14 cellular contexts compared by ENCODE assay signal in genomic region chr18:53991202-53991601, GRCh38.
A peak's percentile ranks its signal among the peaks of the same experiment; 100 is the strongest.
DNase-seq lines count a peak whose midpoint lies in the region; ATAC-seq and TF ChIP-seq lines count a peak whose summit lies in the region.
"Had no signal": no experiment of that assay in that cellular context is flagged by ENCODE, and none has a peak within 500 bp of the region (broad histone marks: within the 10 kb centered on the region; RNA-seq: fewer than 3 reads in every experiment).

No MANE protein-coding gene starts in this region.

- no peaks in the 10 kb centered on the region for H3K9me3 Mint-ChIP-seq in activated T-helper 1 cell treated with anti-CD3 and anti-CD28 coated beads, Interleukin-12 subunit alpha, Interleukin-12 subunit beta, Interleukin-2, Interleukin-4 antibody, amounts not matched to agents 30 ng/mL and 10 ng/mL and 1 ng/mL, durations not matched to agents 14 hours and 24 hours and 36 hours
- H3K9me3 Mint-ChIP-seq: activated CD4-positive, alpha-beta T cell treated with anti-CD3 and anti-CD28 coated beads, Interleukin-2, amount 10 ng/mL, durations not matched to agents 7 days and 5 days had no signal

- no peaks in the 10 kb centered on the region for H3K27me3 ChIP-seq in RWPE2 (ENCODE audit: insufficient read depth, poor library complexity, severe bottlenecking)

- H3K27ac Mint-ChIP-seq in activated T-helper 1 cell treated with anti-CD3 and anti-CD28 coated beads, Interleukin-12 subunit alpha, Interleukin-12 subunit beta, Interleukin-2, Interleukin-4 antibody, amounts not matched to agents 30 ng/mL and 10 ng/mL and 1 ng/mL, durations not matched to agents 14 hours and 24 hours and 36 hours: no peak overlapping the region
- H3K27ac Mint-ChIP-seq: activated CD4-positive, alpha-beta T cell treated with anti-CD3 and anti-CD28 coated beads, Interleukin-2, amount 10 ng/mL, durations not matched to agents 7 days and 5 days; activated T-cell treated with anti-CD3 and anti-CD28 coated beads, Interleukin-2, amount 50 U/mL, for 72 hours had no signal

- no peaks in the 10 kb centered on the region for H3K36me3 ChIP-seq in RWPE2 (ENCODE audit: low read depth)

- peak; percentile 23 for DNase-seq in GM04504 (ENCODE audit: low read depth)
- no peak for DNase-seq in RWPE2 (ENCODE audit: low spot score)
- peak; percentile 98 for DNase-seq in fibroblast of peridontal ligament (ENCODE audit: extremely low read depth)
- DNase-seq in sciatic nerve (ENCODE audit: low spot score): no peak
- no peak for DNase-seq in NCI-H1436 treated with DMSO at 0.1 percent for 48 hours (lab: John Stamatoyannopoulos, UW)
- DNase-seq in NCI-H1694 treated with DMSO at 0.1 percent for 48 hours (lab: John Stamatoyannopoulos, UW): no peak
- no peak for DNase-seq in activated T-helper 1 cell treated with anti-CD3 and anti-CD28 coated beads, Interleukin-12 subunit alpha, Interleukin-12 subunit beta, Interleukin-2, Interleukin-4 antibody, amounts not matched to agents 30 ng/mL and 10 ng/mL and 1 ng/mL, durations not matched to agents 14 hours and 24 hours and 36 hours (ENCODE audit: low spot score)
- DNase-seq: activated CD4-positive, alpha-beta T cell treated with anti-CD3 and anti-CD28 coated beads, Interleukin-2, amount 10 ng/mL, durations not matched to agents 7 days and 5 days; activated T-cell treated with anti-CD3 and anti-CD28 coated beads, Interleukin-2, amount 50 U/mL, for 72 hours; Caco-2; effector memory CD4-positive, alpha-beta T cell; NCI-H1105 treated with DMSO at 0.1 percent for 48 hours; T-helper 2 cell had no signal

- peaks cover 2% of the 10 kb centered on the region for H3K27me3 Mint-ChIP-seq in activated T-helper 1 cell treated with anti-CD3 and anti-CD28 coated beads, Interleukin-12 subunit alpha, Interleukin-12 subunit beta, Interleukin-2, Interleukin-4 antibody, amounts not matched to agents 30 ng/mL and 10 ng/mL and 1 ng/mL, durations not matched to agents 14 hours and 24 hours and 36 hours (ENCODE audit: insufficient read depth)
- H3K27me3 Mint-ChIP-seq: activated CD4-positive, alpha-beta T cell treated with anti-CD3 and anti-CD28 coated beads, Interleukin-2, amount 10 ng/mL, durations not matched to agents 7 days and 5 days had no signal

- no peaks in the 10 kb centered on the region for H3K36me3 Mint-ChIP-seq in activated T-helper 1 cell treated with anti-CD3 and anti-CD28 coated beads, Interleukin-12 subunit alpha, Interleukin-12 subunit beta, Interleukin-2, Interleukin-4 antibody, amounts not matched to agents 30 ng/mL and 10 ng/mL and 1 ng/mL, durations not matched to agents 14 hours and 24 hours and 36 hours (ENCODE audit: low read depth)

- no peak for TF ChIP-seq CTCF in RWPE2 (IDR thresholded peaks at IDR 0.05; ENCODE audit: poor library complexity, severe bottlenecking)

- H3K27ac ChIP-seq in RWPE2 (ENCODE audit: poor library complexity, severe bottlenecking): no peak overlapping the region

- H3K4me3 Mint-ChIP-seq in activated T-helper 1 cell treated with anti-CD3 and anti-CD28 coated beads, Interleukin-12 subunit alpha, Interleukin-12 subunit beta, Interleukin-2, Interleukin-4 antibody, amounts not matched to agents 30 ng/mL and 10 ng/mL and 1 ng/mL, durations not matched to agents 14 hours and 24 hours and 36 hours: no peak overlapping the region
- H3K4me3 Mint-ChIP-seq: activated CD4-positive, alpha-beta T cell treated with anti-CD3 and anti-CD28 coated beads, Interleukin-2, amount 10 ng/mL, durations not matched to agents 7 days and 5 days; activated T-cell treated with anti-CD3 and anti-CD28 coated beads, Interleukin-2, amount 50 U/mL, for 72 hours had no signal

- intact Hi-C loops in sciatic nerve (cut with DNase I): no loop called here
- intact Hi-C loops in activated T-helper 1 cell treated with anti-CD3 and anti-CD28 coated beads, Interleukin-12 subunit alpha, Interleukin-12 subunit beta, Interleukin-2, Interleukin-4 antibody, amounts not matched to agents 30 ng/mL and 10 ng/mL and 1 ng/mL, durations not matched to agents 14 hours and 24 hours and 36 hours (cut with micrococcal nuclease): no loop called here

- no peaks in the 10 kb centered on the region for H3K9me3 ChIP-seq in RWPE2 (ENCODE audit: severe bottlenecking)
- H3K9me3 ChIP-seq: Caco-2 had no signal

- peaks cover 10% of the 10 kb centered on the region for H3K4me1 ChIP-seq in RWPE2 (ENCODE audit: insufficient read depth, poor library complexity, severe bottlenecking)
- H3K4me1 ChIP-seq: Caco-2 had no signal

- no peaks in the 10 kb centered on the region for H3K4me1 Mint-ChIP-seq in activated T-helper 1 cell treated with anti-CD3 and anti-CD28 coated beads, Interleukin-12 subunit alpha, Interleukin-12 subunit beta, Interleukin-2, Interleukin-4 antibody, amounts not matched to agents 30 ng/mL and 10 ng/mL and 1 ng/mL, durations not matched to agents 14 hours and 24 hours and 36 hours (ENCODE audit: low read depth)
- H3K4me1 Mint-ChIP-seq: activated CD4-positive, alpha-beta T cell treated with anti-CD3 and anti-CD28 coated beads, Interleukin-2, amount 10 ng/mL, durations not matched to agents 7 days and 5 days had no signal

- ATAC-seq in RWPE2 (ENCODE audit: low read depth): peak; percentile 86
- peak; percentile 87 for ATAC-seq in sciatic nerve
- ATAC-seq: activated T-cell treated with anti-CD3 and anti-CD28 coated beads, Interleukin-2, amount 50 U/mL, for 72 hours had no signal

- no peak overlapping the region for H3K4me3 ChIP-seq in RWPE2 (ENCODE audit: severe bottlenecking)
- H3K4me3 ChIP-seq: smooth muscle cell had no signal

Comparison
In these comparisons a context has a peak if more than half of its experiments do, and no peak if none do; other contexts are left out.
1. DNase-seq: peak in GM04504 (single experiment) and fibroblast of peridontal ligament (single experiment); none in RWPE2 (single experiment), sciatic nerve (single experiment), NCI-H1436 treated with DMSO at 0.1 percent for 48 hours (single experiment), NCI-H1694 treated with DMSO at 0.1 percent for 48 hours (single experiment) and activated T-helper 1 cell treated with anti-CD3 and anti-CD28 coated beads, Interleukin-12 subunit alpha, Interleukin-12 subunit beta, Interleukin-2, Interleukin-4 antibody, amounts not matched to agents 30 ng/mL and 10 ng/mL and 1 ng/mL, durations not matched to agents 14 hours and 24 hours and 36 hours (single experiment).